8 cellular contexts compared by ENCODE assay signal in the genomic region with DNA sequence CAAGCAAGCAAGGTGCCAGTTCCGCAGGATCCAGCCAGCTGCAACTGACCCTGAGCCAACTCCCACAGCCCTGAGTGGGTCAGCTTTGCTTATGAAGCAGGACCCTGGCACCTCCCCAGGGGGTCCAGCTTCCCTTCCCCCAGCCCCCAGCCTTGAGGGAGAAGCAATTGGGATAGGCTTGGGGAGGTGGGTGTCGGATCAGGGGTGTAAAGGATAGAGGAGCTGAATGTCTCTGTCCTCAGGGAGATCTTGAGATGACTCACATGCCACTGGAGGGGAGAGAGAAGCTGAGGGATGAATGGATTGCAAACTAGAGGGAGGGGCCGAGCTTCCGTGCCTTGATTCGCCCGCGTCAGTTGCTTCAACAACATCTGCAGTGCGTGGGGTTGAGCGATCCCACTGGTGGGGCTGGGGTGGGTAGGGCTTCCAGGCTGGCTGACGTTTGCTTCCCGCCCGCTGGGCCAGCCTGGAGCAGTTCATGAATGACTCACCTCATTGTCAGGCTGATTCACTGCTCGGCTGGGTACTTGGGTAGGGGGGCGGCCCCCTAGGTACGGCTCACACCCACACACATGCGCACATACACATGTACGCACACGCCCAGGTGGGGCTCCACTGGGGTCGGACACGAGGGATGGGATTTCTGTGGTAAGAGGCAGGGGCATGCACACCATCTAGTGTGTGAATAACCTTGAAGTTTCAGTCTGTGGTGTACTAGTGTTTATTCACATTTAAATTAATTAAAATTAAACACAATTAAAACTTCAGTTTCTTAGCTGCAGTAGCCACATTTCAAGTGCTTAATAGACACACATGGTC. TPM values are rescaled to one million over a fixed set of nuclear protein-coding genes. Genes with fewer than 3 reads are reported as not detected.
DNase-seq lines count a peak whose midpoint lies in the region; ATAC-seq, FAIRE-seq and TF ChIP-seq lines count a peak whose summit lies in the region.

No MANE protein-coding gene starts in this region.

- H3K4me1 Mint-ChIP-seq in mesothelial cell of epicardium, result peaks cover 15% of the 10 kb centered on the region

- no peak for TF ChIP-seq CTCF in mesothelial cell of epicardium (IDR thresholded peaks at IDR 0.05; ENCODE audit: unreplicated experiment)

- peak; percentile 69 for FAIRE-seq in H54 (lab: Jason Lieb, UNC)

- peak; percentile 97 for DNase-seq in H54 (ENCODE audit: insufficient read length, low spot score)
- DNase-seq in NCI-H748 (lab: John Stamatoyannopoulos, UW; ENCODE audit: unreplicated experiment), result peak; percentile 87
- peak; percentile 77 for DNase-seq in activated CD8-positive, alpha-beta memory T cell treated with anti-CD3 and anti-CD28 coated beads for 24 hours
- DNase-seq in mesothelial cell of epicardium (ENCODE audit: low spot score in 2 of 2, unreplicated experiment in 2 of 2), result peak; percentile 56 to 69
- peak; percentile 40 to 54 for DNase-seq in stimulated activated CD8-positive, alpha-beta memory T cell treated with anti-CD3 and anti-CD28 coated beads, Interleukin-4, amount 100 ng/mL, for 4 hours (ENCODE audit: low read depth in 2 of 2, low spot score in 1 of 2)
- no peak for DNase-seq in OCI-M2 (lab: John Stamatoyannopoulos, UW; ENCODE audit: unreplicated experiment)

- H3K4me3 ChIP-seq in endocrine pancreas (ENCODE audit: control insufficient read depth, insufficient read depth, low read length), result peak overlapping the region; percentile 32

- no peak for TF ChIP-seq POLR2A in H54 (IDR thresholded peaks at IDR 0.05; ENCODE audit: low read depth, low read length)

- no peaks in the 10 kb centered on the region for H3K36me3 ChIP-seq in endocrine pancreas (ENCODE audit: control insufficient read depth, insufficient read depth, low read length)

- H3K9ac ChIP-seq in endocrine pancreas (ENCODE audit: control insufficient read depth, insufficient read depth, low read length), result no peak overlapping the region

- no peak for ATAC-seq in GM21737 (IDR thresholded peaks at IDR 0.05; ENCODE audit: unreplicated experiment)

- H3K4me1 ChIP-seq in endocrine pancreas (ENCODE audit: control insufficient read depth, insufficient read depth, low read length), result peaks cover 4% of the 10 kb centered on the region

- H3K36me3 Mint-ChIP-seq in mesothelial cell of epicardium, result no peaks in the 10 kb centered on the region

- no peaks in the 10 kb centered on the region for H3K27me3 ChIP-seq in endocrine pancreas (ENCODE audit: control insufficient read depth, insufficient read depth, low read length)

- no peaks in the 10 kb centered on the region for H3K9me3 ChIP-seq in endocrine pancreas (ENCODE audit: control insufficient read depth, low read length)

- peak overlapping the region; percentile 54 for H3K4me3 Mint-ChIP-seq in mesothelial cell of epicardium

- H3K27me3 Mint-ChIP-seq in mesothelial cell of epicardium (ENCODE audit: low read depth), result no peaks in the 10 kb centered on the region

- no peaks in the 10 kb centered on the region for H3K9me3 Mint-ChIP-seq in mesothelial cell of epicardium

- H3K27ac Mint-ChIP-seq in mesothelial cell of epicardium, result peak overlapping the region; percentile 86

RNA-seq across cellular contexts. Expression of gene HROB, which starts 3.6 kb away (rescaled TPM):
- 6.0 to 6.4 TPM (median 6.2 TPM) in 3 replicates for total RNA-seq in mesothelial cell of epicardium

RNA-seq across cellular contexts. Expression of gene HDAC5, which starts 14.7 kb away (rescaled TPM):
- 33.4 to 34.1 TPM (median 33.5 TPM) in 3 replicates for total RNA-seq in mesothelial cell of epicardium

RNA-seq across cellular contexts. Expression of gene ASB16, which starts 32.4 kb away (rescaled TPM):
- total RNA-seq in mesothelial cell of epicardium, result 0.14 to 0.16 TPM in 2 of 3 replicates, not detected in the other

RNA-seq across cellular contexts. Expression of gene TMUB2, which starts 48.7 kb away (rescaled TPM):
- 35.7 to 39.0 TPM (median 37.0 TPM) in 3 replicates for total RNA-seq in mesothelial cell of epicardium
